ENCODE assay signal across 8 cellular contexts in genomic region chr19:1445185-1445931, GRCh38. TPM values are rescaled to one million over a fixed set of nuclear protein-coding genes. Genes with fewer than 3 reads are reported as not detected.
DNase-seq lines count a peak whose midpoint lies in the region; ATAC-seq and TF ChIP-seq lines count a peak whose summit lies in the region.

No MANE protein-coding gene starts in this region.

- 1 to 3% (median 1%) methylated on average over 56 to 70 of the region's 70 CpGs for WGBS in ovary, 3 donors

- no peaks in the 10 kb centered on the region for H3K9me3 Mint-ChIP-seq in activated naive CD4-positive, alpha-beta T cell treated with anti-CD3 and anti-CD28 coated beads, Interleukin-2, amount 10 ng/mL, durations not matched to agents 7 days and 5 days

- peaks cover 57% of the 10 kb centered on the region for H3K27me3 Mint-ChIP-seq in activated naive CD4-positive, alpha-beta T cell treated with anti-CD3 and anti-CD28 coated beads, Interleukin-2, amount 10 ng/mL, durations not matched to agents 7 days and 5 days

- DNase-seq in AG04449 (ENCODE audit: low read depth, low spot score) = no peak
- DNase-seq in HUDEP-2 (lab: John Stamatoyannopoulos, UW; ENCODE audit: unreplicated experiment in 76 of 76) = peak in 57 of 76 experiments; percentile 13 to 86 (median 62)
- DNase-seq in SJSA1 (ENCODE audit: low read depth in 1 of 2, low spot score in 2 of 2) = peak in 1 of 2 experiments; percentile 67
- peak; percentile 83 for DNase-seq in activated naive CD4-positive, alpha-beta T cell treated with anti-CD3 and anti-CD28 coated beads, Interleukin-2, amount 10 ng/mL, durations not matched to agents 7 days and 5 days
- peak in 40 of 42 donors; percentile 62 to 89 (median 80) for DNase-seq in head of caudate nucleus
- DNase-seq in ovary = peak; percentile 43 to 80 (median 62)
- peak in 1 of 2 donors; percentile 41 for DNase-seq in tibial artery

- H3K4me3 ChIP-seq in AG04449 (ENCODE audit: low read depth, low read length) (peak overlapping the region; percentile 52), SJSA1 (peak overlapping the region; percentile 14), ovary (peak overlapping the region; percentile 10), tibial artery (peak overlapping the region; percentile 10 to 23)

- H3K27me3 ChIP-seq in SJSA1 (replicated peaks) (peaks cover 38% of the 10 kb centered on the region), ovary (peaks cover 3% of the 10 kb centered on the region), tibial artery (peaks cover 19 to 52% of the 10 kb centered on the region in 2 donors)

- H3K9me3 ChIP-seq in SJSA1 (replicated peaks) (no peaks in the 10 kb centered on the region; the same call in 1 of the 2 replicates), ovary (no peaks in the 10 kb centered on the region), tibial artery (no peaks in the 10 kb centered on the region)

- H3K4me3 Mint-ChIP-seq in activated naive CD4-positive, alpha-beta T cell treated with anti-CD3 and anti-CD28 coated beads, Interleukin-2, amount 10 ng/mL, durations not matched to agents 7 days and 5 days = peak overlapping the region; percentile 62

- ATAC-seq in GM18858 (IDR thresholded peaks at IDR 0.05; ENCODE audit: unreplicated experiment) = peak; percentile 55

- peaks cover 24% of the 10 kb centered on the region for H3K36me3 Mint-ChIP-seq in activated naive CD4-positive, alpha-beta T cell treated with anti-CD3 and anti-CD28 coated beads, Interleukin-2, amount 10 ng/mL, durations not matched to agents 7 days and 5 days

- peaks cover 44% of the 10 kb centered on the region for H3K4me1 Mint-ChIP-seq in activated naive CD4-positive, alpha-beta T cell treated with anti-CD3 and anti-CD28 coated beads, Interleukin-2, amount 10 ng/mL, durations not matched to agents 7 days and 5 days

- CTCF ChIA-PET in AG04449 (lab: Yijun Ruan, JAX) = interaction anchor here (0.8 to 3.7 kb wide), 11 partner anchors 8 to 167 kb away, joined by 3 to 25 read pairs (median 4); no protein-coding TSS in a partner anchor
- CTCF ChIA-PET in activated naive CD4-positive, alpha-beta T cell treated with anti-CD3 and anti-CD28 coated beads, Interleukin-2, amount 10 ng/mL, durations not matched to agents 7 days and 5 days (lab: Charles Lee) = interaction anchor here (0.7 to 1.7 kb wide), 4 partner anchors 9 to 62 kb away, joined by 3 to 10 read pairs (median 3); no protein-coding TSS in a partner anchor

- H3K27ac ChIP-seq in SJSA1 = no peak overlapping the region
- no peak overlapping the region for H3K27ac ChIP-seq in ovary
- H3K27ac ChIP-seq in tibial artery = no peak overlapping the region

- TF ChIP-seq CTCF in AG04449 (IDR thresholded peaks at IDR 0.05; ENCODE audit: insufficient read depth, low read length, missing control alignments) (peak; percentile 87), ovary (IDR thresholded peaks at IDR 0.05) (peak; percentile 83 to 91 (median 85)), tibial artery (IDR thresholded peaks at IDR 0.05) (peak; percentile 71 to 94)

- H3K36me3 ChIP-seq in SJSA1 (peaks cover 38% of the 10 kb centered on the region), ovary (no peaks in the 10 kb centered on the region), tibial artery (peaks cover 26 to 33% (median 26%) of the 10 kb centered on the region in 3 donors)

- TF ChIP-seq POLR2A in ovary (IDR thresholded peaks at IDR 0.05) = no peak

- peaks cover 18% of the 10 kb centered on the region for H3K4me1 ChIP-seq in SJSA1 (replicated peaks)
- peaks cover 5% of the 10 kb centered on the region for H3K4me1 ChIP-seq in ovary (ENCODE audit: insufficient read depth)
- peaks cover 0 to 36% (median 31%) of the 10 kb centered on the region in 4 donors for H3K4me1 ChIP-seq in tibial artery

- no peak for TF ChIP-seq EP300 in ovary (IDR thresholded peaks at IDR 0.05)

- POLR2A ChIA-PET in AG04449 (lab: Yijun Ruan, JAX) = no interaction called here

- intact Hi-C loops in head of caudate nucleus (cut with DNase I) (no loop called here), ovary (cut with DNase I) (loop anchor here in 2 of 4 donors (10.0 kb wide), 2 partner anchors 131 to 161 kb away; partner anchors contain the start of gene EFNA2 (in 2 of the 2)), tibial artery (cut with DNase I; ENCODE audit: low total_unique reads) (no loop called here)

- peak overlapping the region; percentile 11 for H3K27ac Mint-ChIP-seq in activated naive CD4-positive, alpha-beta T cell treated with anti-CD3 and anti-CD28 coated beads, Interleukin-2, amount 10 ng/mL, durations not matched to agents 7 days and 5 days

RNA-seq across cellular contexts. Expression of gene APC2, which starts 4.6 kb away (rescaled TPM):
- total RNA-seq in SJSA1 (2014; rRNA removed; shearing (Covaris generic)) = 0.25 TPM in 1 of 2 replicates, not detected in the other
- total RNA-seq in ovary = under 1 TPM; under 0.01 to 0.28 (median 0.12) TPM
- polyA plus RNA-seq in ovary = under 1 TPM in 1 of 2 donors, not detected in 1; 0.02 TPM

RNA-seq across cellular contexts. Expression of gene RPS15, which starts 7.2 kb away (rescaled TPM):
- 1,442 and 2,183 TPM in 2 replicates for total RNA-seq in SJSA1 (2014; rRNA removed; shearing (Covaris generic))
- 1,000 to 10,000 TPM; 1,643 to 7,253 (median 2,328) TPM for total RNA-seq in ovary
- polyA plus RNA-seq in ovary = 1,000 to 10,000 TPM in 1 of 2 donors, 100 to 1,000 TPM in 1; 174 to 5,234 TPM

RNA-seq across cellular contexts. Expression of gene C19orf25, which starts 33.7 kb away (rescaled TPM):
- total RNA-seq in SJSA1 (2014; rRNA removed; shearing (Covaris generic)) = 29.3 and 34.2 TPM in 2 replicates
- total RNA-seq in ovary = 10 to 100 TPM; 15.3 to 25.8 (median 22.2) TPM
- 10 to 100 TPM in 1 of 2 donors, 1 to 10 TPM in 1; 1.1 to 26.3 TPM for polyA plus RNA-seq in ovary

RNA-seq across cellular contexts. Expression of gene DAZAP1, which starts 38.0 kb away (rescaled TPM):
- 92.9 and 131 TPM in 2 replicates for total RNA-seq in SJSA1 (2014; rRNA removed; shearing (Covaris generic))
- 100 to 1,000 TPM in 1 of 7 donors, 10 to 100 TPM in 6; 35.4 to 113 (median 79.5) TPM for total RNA-seq in ovary
- 10 to 100 TPM; 29.6 to 58.5 TPM for polyA plus RNA-seq in ovary

RNA-seq across cellular contexts. Expression of gene GAMT, which starts 44.0 kb away (rescaled TPM):
- 28.6 and 35.8 TPM in 2 replicates for total RNA-seq in SJSA1 (2014; rRNA removed; shearing (Covaris generic))
- 10 to 100 TPM in 6 of 7 donors, 1 to 10 TPM in 1; 8.3 to 34.1 (median 20.1) TPM for total RNA-seq in ovary
- polyA plus RNA-seq in ovary = 10 to 100 TPM in 1 of 2 donors, 1 to 10 TPM in 1; 8.0 to 13.8 TPM
